In genomic region chrX:119853449-119853848, GRCh38 we compare ENCODE assay signal across 8 cellular contexts. TPM values are rescaled to one million over a fixed set of nuclear protein-coding genes. Genes with fewer than 3 reads are reported as not detected.
DNase-seq lines count a peak whose midpoint lies in the region; ATAC-seq and TF ChIP-seq lines count a peak whose summit lies in the region.

No MANE protein-coding gene starts in this region.

- peak; percentile 6 for DNase-seq in LHCN-M2 (ENCODE audit: low read depth)
- no peak for DNase-seq in natural killer cell
- DNase-seq in T1000 (lab: John Stamatoyannopoulos, UW) = no peak
- no peak for DNase-seq in cerebellar cortex (ENCODE audit: low spot score)

- H3K9me3 Mint-ChIP-seq in dendritic cell treated with granulocyte-macrophage colony-stimulating factor and Interleukin-4, amounts not matched to agents 40 ng/mL and 50 ng/mL, for 4 days = no peaks in the 10 kb centered on the region
- H3K9me3 Mint-ChIP-seq in natural killer cell = no peaks in the 10 kb centered on the region

- H3K27me3 Mint-ChIP-seq in dendritic cell treated with granulocyte-macrophage colony-stimulating factor and Interleukin-4, amounts not matched to agents 40 ng/mL and 50 ng/mL, for 4 days = no peaks in the 10 kb centered on the region
- H3K27me3 Mint-ChIP-seq in natural killer cell (ENCODE audit: low read depth in 2 of 2) = peaks cover 0 to 11% of the 10 kb centered on the region in 2 donors

- H3K27me3 ChIP-seq in BLaER1 = no peaks in the 10 kb centered on the region

- H3K9me3 ChIP-seq in BLaER1 = no peaks in the 10 kb centered on the region

- H3K4me1 ChIP-seq in BLaER1 = peaks cover 15% of the 10 kb centered on the region

- H3K36me3 Mint-ChIP-seq in dendritic cell treated with granulocyte-macrophage colony-stimulating factor and Interleukin-4, amounts not matched to agents 40 ng/mL and 50 ng/mL, for 4 days (ENCODE audit: low read depth) = peaks cover 38% of the 10 kb centered on the region
- no peaks in the 10 kb centered on the region for H3K36me3 Mint-ChIP-seq in natural killer cell

- no peak for TF ChIP-seq CTCF in natural killer cell (IDR thresholded peaks at IDR 0.05)

- H3K4me2 ChIP-seq in BLaER1 = peak overlapping the region; percentile 73

- H3K27ac Mint-ChIP-seq in dendritic cell treated with granulocyte-macrophage colony-stimulating factor and Interleukin-4, amounts not matched to agents 40 ng/mL and 50 ng/mL, for 4 days = peak overlapping the region; percentile 92
- peak overlapping the region; percentile 99 for H3K27ac Mint-ChIP-seq in natural killer cell

- ATAC-seq in natural killer cell (no peak), GM21737 (IDR thresholded peaks at IDR 0.05; ENCODE audit: unreplicated experiment) (no peak), HG03159 (IDR thresholded peaks at IDR 0.05; ENCODE audit: unreplicated experiment) (no peak)

- H4K20me1 ChIP-seq in BLaER1 = no peaks in the 10 kb centered on the region

- H3K4me3 ChIP-seq in BLaER1 = peak overlapping the region; percentile 80

- H3K36me3 ChIP-seq in BLaER1 = peaks cover 15% of the 10 kb centered on the region; the same call in 1 of the 2 replicates

- intact Hi-C loops in dendritic cell treated with granulocyte-macrophage colony-stimulating factor and Interleukin-4, amounts not matched to agents 40 ng/mL and 50 ng/mL, for 4 days (cut with micrococcal nuclease) = loop anchor here (2.0 kb wide), 1 partner anchor 17 kb away; the partner anchor contains the start of genes NDUFA1 and RNF113A
- intact Hi-C loops in natural killer cell (cut with micrococcal nuclease) = loop anchor here (1.0 to 5.0 kb wide), 2 partner anchors 18 to 61 kb away; partner anchors contain the start of genes NDUFA1, RNF113A and RPL39

- H3K9ac ChIP-seq in BLaER1 = peak overlapping the region; percentile 65

- H3K4me3 Mint-ChIP-seq in dendritic cell treated with granulocyte-macrophage colony-stimulating factor and Interleukin-4, amounts not matched to agents 40 ng/mL and 50 ng/mL, for 4 days = no peak overlapping the region
- H3K4me3 Mint-ChIP-seq in natural killer cell = peak overlapping the region; percentile 100

- no peak overlapping the region for H3K27ac ChIP-seq in BLaER1

- peaks cover 6% of the 10 kb centered on the region for H3K4me1 Mint-ChIP-seq in dendritic cell treated with granulocyte-macrophage colony-stimulating factor and Interleukin-4, amounts not matched to agents 40 ng/mL and 50 ng/mL, for 4 days (ENCODE audit: low read depth)
- peaks cover 14 to 15% of the 10 kb centered on the region in 2 donors for H3K4me1 Mint-ChIP-seq in natural killer cell

RNA-seq across cellular contexts. Expression of gene UPF3B, which starts 0.7 kb away (rescaled TPM):
- total RNA-seq in LHCN-M2 (2014; rRNA removed) (2.4 and 3.7 TPM in 2 replicates), natural killer cell (10 to 100 TPM in 2 of 3 donors, 1 to 10 TPM in 1; 9.3 to 16.4 (median 12.4) TPM)
- polyA plus RNA-seq in LHCN-M2 (2012) = 3.7 TPM

RNA-seq across cellular contexts. Expression of gene RNF113A, which starts 18.1 kb away (rescaled TPM):
- 15.9 and 17.6 TPM in 2 replicates for total RNA-seq in LHCN-M2 (2014; rRNA removed)
- 17.3 TPM for polyA plus RNA-seq in LHCN-M2 (2012)
- total RNA-seq in natural killer cell = 10 to 100 TPM; 29.6 to 45.9 (median 34.7) TPM

RNA-seq across cellular contexts. Expression of gene NDUFA1, which starts 18.2 kb away (rescaled TPM):
- total RNA-seq in LHCN-M2 (2014; rRNA removed) (41.2 and 44.5 TPM in 2 replicates), natural killer cell (10 to 100 TPM; 43.6 to 56.8 (median 54.9) TPM)
- polyA plus RNA-seq in LHCN-M2 (2012) = 236 TPM

RNA-seq across cellular contexts. Expression of gene AKAP14, which starts 42.2 kb away (rescaled TPM):
- not detected in 2 replicates for total RNA-seq in LHCN-M2 (2014; rRNA removed)
- not detected for polyA plus RNA-seq in LHCN-M2 (2012)
- total RNA-seq in natural killer cell = not detected
